8 cellular contexts compared by ENCODE assay signal in genomic region chr17:309361-309888, GRCh38. TPM values are rescaled to one million over a fixed set of nuclear protein-coding genes. Genes with fewer than 3 reads are reported as not detected.
A peak's percentile ranks its signal among the peaks of the same experiment; 100 is the strongest.
DNase-seq lines count a peak whose midpoint lies in the region; TF ChIP-seq lines count a peak whose summit lies in the region.
"Had no signal": no experiment of that assay in that cellular context is flagged by ENCODE, and none has a peak within 500 bp of the region (broad histone marks: within the 10 kb centered on the region; RNA-seq: fewer than 3 reads in every experiment).

No MANE protein-coding gene starts in this region.

- no peaks in the 10 kb centered on the region for H3K27me3 ChIP-seq in smooth muscle cell (ENCODE audit: low read depth)

- no peak overlapping the region for H3K4me2 ChIP-seq in smooth muscle cell

- no peaks in the 10 kb centered on the region for H3K36me3 ChIP-seq in smooth muscle cell (ENCODE audit: low read depth)

- H2AFZ ChIP-seq in smooth muscle cell (ENCODE audit: low read depth), result no peak overlapping the region

- no peak overlapping the region for H3K9ac ChIP-seq in smooth muscle cell (ENCODE audit: low read depth)

- no peaks in the 10 kb centered on the region for H3F3A ChIP-seq in smooth muscle cell (ENCODE audit: low read depth)

- TF ChIP-seq CTCF in GM12874 (IDR thresholded peaks at IDR 0.05; ENCODE audit: insufficient read depth, low read depth, low read length), result peak; percentile 62
- peak; percentile 72 for TF ChIP-seq CTCF in smooth muscle cell (IDR thresholded peaks at IDR 0.05; ENCODE audit: borderline replicate concordance, insufficient read depth, poor library complexity, severe bottlenecking)

- H3K4me1 ChIP-seq in smooth muscle cell (ENCODE audit: low read depth), result peaks cover 18% of the 10 kb centered on the region

- no peaks in the 10 kb centered on the region for H3K9me3 ChIP-seq in smooth muscle cell (replicated peaks; ENCODE audit: low read depth)

- H3K4me3 ChIP-seq in smooth muscle cell, result no peak overlapping the region
- H3K4me3 ChIP-seq: coronary artery had no signal

- WGBS in smooth muscle cell (ENCODE audit: low lambda C conversion rate), result 85% methylated on average over 10 of the region's 12 CpGs

- H3K79me2 ChIP-seq in smooth muscle cell (ENCODE audit: low read depth), result no peaks in the 10 kb centered on the region

- DNase-seq in RPMI8226 (peak; percentile 38), germinal center (ENCODE audit: low spot score) (peak; percentile 64), smooth muscle cell (lab: John Stamatoyannopoulos, UW; ENCODE audit: unreplicated experiment) (no peak), SIG-M5 treated with dmso at 0.1 percent for 504 hours (lab: John Stamatoyannopoulos, UW; ENCODE audit: unreplicated experiment) (no peak), middle frontal gyrus (ENCODE audit: extremely low spot score, low spot score) (no peak), NCI-H128 (lab: John Stamatoyannopoulos, UW; ENCODE audit: unreplicated experiment) (no peak)

- H4K20me1 ChIP-seq in smooth muscle cell (ENCODE audit: low read depth), result no peaks in the 10 kb centered on the region

- no peak overlapping the region for H3K27ac ChIP-seq in smooth muscle cell (ENCODE audit: low read depth)
- H3K27ac ChIP-seq: coronary artery had no signal

RNA-seq across cellular contexts. Expression of gene RPH3AL, which starts 43.2 kb away (rescaled TPM):
- total RNA-seq in smooth muscle cell, result 0.67 and 1.8 TPM in 2 replicates
- polyA plus RNA-seq in smooth muscle cell, result 1.3 and 3.3 TPM in 2 replicates

Comparison
In these comparisons a context has a peak if more than half of its experiments do, and no peak if none do; other contexts are left out.
1. DNase-seq: peak in RPMI8226 (single experiment) and germinal center (single experiment); none in smooth muscle cell (single experiment), SIG-M5 treated with dmso at 0.1 percent for 504 hours (single experiment), middle frontal gyrus (single experiment) and NCI-H128 (single experiment).